ENCODE assay signal across 1 cellular context in genomic region chr16:84033251-84034195, GRCh38.
TF ChIP-seq lines count a peak whose summit lies in the region.

No MANE protein-coding gene starts in this region.

TF ChIP-seq in HepG2, 621 proteins besides CTCF, POLR2A, EP300 and RAD21 (continued from another document):
- TF ChIP-seq USF2 (IDR thresholded peaks at IDR 0.05; ENCODE audit: low read depth, low read length) = peak; percentile 20; the same call in 1 of the 2 replicates
- no peak for TF ChIP-seq USF2 (CRISPR knock-in tag; IDR thresholded peaks at IDR 0.05; ENCODE audit: borderline replicate concordance)
- TF ChIP-seq ZNF343 (CRISPR knock-in tag; IDR thresholded peaks at IDR 0.05) = no peak
- TF ChIP-seq ZNF674 (CRISPR knock-in tag; IDR thresholded peaks at IDR 0.05; ENCODE audit: low read depth) = no peak
- TF ChIP-seq ZBTB37 (CRISPR knock-in tag; IDR thresholded peaks at IDR 0.05) = no peak
